In genomic region chrX:78092296-78092695, GRCh38 we compare ENCODE assay signal across 10 cellular contexts. TPM values are rescaled to one million over a fixed set of nuclear protein-coding genes. Genes with fewer than 3 reads are reported as not detected.
DNase-seq lines count a peak whose midpoint lies in the region; ATAC-seq and TF ChIP-seq lines count a peak whose summit lies in the region.
"Had no signal": no experiment of that assay in that cellular context is flagged by ENCODE, and none has a peak within 500 bp of the region (broad histone marks: within the 10 kb centered on the region; RNA-seq: fewer than 3 reads in every experiment).

No MANE protein-coding gene starts in this region.

- TF ChIP-seq EP300 in Ishikawa (IDR thresholded peaks at IDR 0.05; ENCODE audit: borderline replicate concordance) = no peak

- CTCF ChIA-PET in mammary epithelial cell (lab: Charles Lee; ENCODE audit: low non-redundant PET) = interaction anchor here (0.6 to 0.9 kb wide), 3 partner anchors 62 to 149 kb away, joined by 3 to 4 read pairs (median 4); no protein-coding TSS in a partner anchor

- no TSS peak for BruUV-seq in mammary epithelial cell (replicated peaks; lab: Mats Ljungman, UMichigan)

- no peaks in the 10 kb centered on the region for H3K36me3 ChIP-seq in mammary epithelial cell (ENCODE audit: insufficient read depth, low read length)
- no peaks in the 10 kb centered on the region for H3K36me3 ChIP-seq in osteoblast (ENCODE audit: insufficient read depth, low read length)

- in situ Hi-C loops in mammary epithelial cell (cut with MboI; ENCODE audit: low sequenced_read_pairs in 2 of 2) = no loop called here

- peak; percentile 62 for TF ChIP-seq CTCF in GM12872 (IDR thresholded peaks at IDR 0.05; ENCODE audit: insufficient read depth, low read depth, low read length)
- peak; percentile 24 to 53 for TF ChIP-seq CTCF in mammary epithelial cell (conservative IDR thresholded peaks at IDR 0.05 in 1 of 2, IDR thresholded peaks at IDR 0.05 in 1 of 2; ENCODE audit: extremely low read depth in 1 of 2, insufficient read depth in 1 of 2, low read depth in 1 of 2, low read length in 2 of 2)
- TF ChIP-seq CTCF in osteoblast (IDR thresholded peaks at IDR 0.05; ENCODE audit: extremely low read depth, low read depth, low read length) = peak; percentile 40

- H3K9ac ChIP-seq in mammary epithelial cell (ENCODE audit: insufficient read depth, low read length) = no peak overlapping the region

- DNase-seq in mammary epithelial cell (peak; percentile 90), osteoblast (ENCODE audit: insufficient read length, low spot score, missing footprints) (no peak), NCI-H1092 (lab: John Stamatoyannopoulos, UW) (no peak), NCI-H2196 (lab: John Stamatoyannopoulos, UW; ENCODE audit: unreplicated experiment) (no peak), SHP77 treated with DMSO at 0.1 percent for 48 hours (lab: John Stamatoyannopoulos, UW) (no peak)
- DNase-seq: activated B cell treated with CpG ODN at 0.5 μM for 24 hours had no signal

- TF ChIP-seq RAD21 in Ishikawa (IDR thresholded peaks at IDR 0.05; ENCODE audit: low read depth) = peak; percentile 33

- intact Hi-C loops in mammary epithelial cell (cut with micrococcal nuclease) = loop anchor here (1.0 to 10.0 kb wide), 5 partner anchors 11 to 1537 kb away; partner anchors contain the start of genes ATP7A and COX7B

- H4K20me1 ChIP-seq in mammary epithelial cell (ENCODE audit: insufficient read depth, low read length) (no peaks in the 10 kb centered on the region), osteoblast (ENCODE audit: insufficient read depth, low read length) (no peaks in the 10 kb centered on the region)

- H3K9me3 ChIP-seq in mammary epithelial cell (replicated peaks; ENCODE audit: insufficient read depth, low read length) (no peaks in the 10 kb centered on the region), osteoblast (ENCODE audit: low read depth, low read length) (no peaks in the 10 kb centered on the region)

- H3K4me3 ChIP-seq in mammary epithelial cell (replicated peaks in 1 of 3; ENCODE audit: insufficient read depth in 1 of 3, low read depth in 2 of 3, low read length in 3 of 3) (no peak overlapping the region), osteoblast (ENCODE audit: insufficient read depth, low read length) (no peak overlapping the region)
- H3K4me3 ChIP-seq: skin epidermis had no signal

- no peak overlapping the region for H3K4me2 ChIP-seq in mammary epithelial cell (ENCODE audit: insufficient read depth, low read depth, low read length)
- no peak overlapping the region for H3K4me2 ChIP-seq in osteoblast (ENCODE audit: insufficient read depth, low read length)

- H3K79me2 ChIP-seq in mammary epithelial cell (ENCODE audit: insufficient read depth, low read length) (no peaks in the 10 kb centered on the region), osteoblast (ENCODE audit: insufficient read depth, low read length) (no peaks in the 10 kb centered on the region)

- dilution Hi-C loops in mammary epithelial cell (cut with HindIII; ENCODE audit: low sequenced_read_pairs) = no loop called here

- ATAC-seq in GM21390 (IDR thresholded peaks at IDR 0.05; ENCODE audit: unreplicated experiment) = peak; percentile 74

- H3K27me3 ChIP-seq in mammary epithelial cell (ENCODE audit: insufficient read depth, low read length) (no peaks in the 10 kb centered on the region), osteoblast (ENCODE audit: insufficient read depth, low read length) (no peaks in the 10 kb centered on the region)

- 0% methylated on average over 1 of the region's 2 CpGs for WGBS in mammary epithelial cell (ENCODE audit: low coverage, missing lambda C conversion rate)

- peaks cover 11% of the 10 kb centered on the region for H3K4me1 ChIP-seq in mammary epithelial cell (ENCODE audit: insufficient read depth, low read length)
- H3K4me1 ChIP-seq in osteoblast (ENCODE audit: insufficient read depth, low read length) = no peaks in the 10 kb centered on the region

- H3K27ac ChIP-seq in mammary epithelial cell (ENCODE audit: insufficient read depth, low read depth, low read length) (no peak overlapping the region), osteoblast (ENCODE audit: low read depth, low read length) (no peak overlapping the region)
- H3K27ac ChIP-seq: skin epidermis had no signal

- H2AFZ ChIP-seq in mammary epithelial cell (ENCODE audit: low read depth, low read length) = peak overlapping the region; percentile 85
- peak overlapping the region; percentile 30 for H2AFZ ChIP-seq in osteoblast (ENCODE audit: low read length)

TF ChIP-seq in Ishikawa, 13 proteins besides CTCF, POLR2A, EP300 and RAD21:
- TF ChIP-seq EGR1 (IDR thresholded peaks at IDR 0.05) = no peak
- no peak for TF ChIP-seq FOXM1 (IDR thresholded peaks at IDR 0.05; ENCODE audit: borderline replicate concordance, low read depth)
- no peak for TF ChIP-seq TAF1 (IDR thresholded peaks at IDR 0.05; ENCODE audit: low read depth)
- no peak for TF ChIP-seq ZBTB7A (IDR thresholded peaks at IDR 0.05; ENCODE audit: low read depth)
- TF ChIP-seq TEAD4 (IDR thresholded peaks at IDR 0.05) = no peak
- no peak for TF ChIP-seq NFIC (IDR thresholded peaks at IDR 0.05)
- no peak for TF ChIP-seq CEBPB (IDR thresholded peaks at IDR 0.05)
- no peak for TF ChIP-seq USF1 (IDR thresholded peaks at IDR 0.05)

RNA-seq across cellular contexts. Expression of gene PGK1, which starts 11.8 kb away (rescaled TPM):
- 100 to 1,000 TPM; 241 to 701 TPM for total RNA-seq in mammary epithelial cell
- polyA plus RNA-seq in mammary epithelial cell = 824 TPM
- 1,221 TPM for polyA minus RNA-seq in mammary epithelial cell
- 126 and 206 TPM in 2 replicates for total RNA-seq in osteoblast

RNA-seq across cellular contexts. Expression of gene TAF9B, which starts 47.2 kb away (rescaled TPM):
- total RNA-seq in mammary epithelial cell (10 to 100 TPM in 1 of 2 donors, 1 to 10 TPM in 1; 9.0 to 18.2 TPM), osteoblast (20.3 and 23.3 TPM in 2 replicates)
- 8.9 TPM for polyA plus RNA-seq in mammary epithelial cell
- polyA minus RNA-seq in mammary epithelial cell = 18.2 TPM
